ENCODE assay signal across 22 cellular contexts in genomic region chr18:61209802-61210201, GRCh38.
DNase-seq lines count a peak whose midpoint lies in the region; FAIRE-seq and TF ChIP-seq lines count a peak whose summit lies in the region.
"Had no signal": no experiment of that assay in that cellular context is flagged by ENCODE, and none has a peak within 500 bp of the region (broad histone marks: within the 10 kb centered on the region; RNA-seq: fewer than 3 reads in every experiment).

No MANE protein-coding gene starts in this region.

- H3K27ac ChIP-seq in tibial artery (no peak overlapping the region), OCI-LY7 (ENCODE audit: low read depth, low read length, poor library complexity, severe bottlenecking) (no peak overlapping the region)
- H3K27ac ChIP-seq: A549, C4-2B had no signal

- H2AFZ ChIP-seq in OCI-LY7 (ENCODE audit: low read length) = no peak overlapping the region

- H3K4me2 ChIP-seq in OCI-LY7 (ENCODE audit: low read length) = no peak overlapping the region
- H3K4me2 ChIP-seq: A549 had no signal

- TF ChIP-seq CTCF in D721Med (IDR thresholded peaks at IDR 0.05; ENCODE audit: insufficient read depth, missing control alignments) = no peak
- no peak for TF ChIP-seq CTCF in astrocyte of the cerebellum (IDR thresholded peaks at IDR 0.05; ENCODE audit: low read depth, low read length, missing control alignments)
- no peak for TF ChIP-seq CTCF in fibroblast of the aortic adventitia (IDR thresholded peaks at IDR 0.05; ENCODE audit: insufficient read depth, low read length)
- TF ChIP-seq CTCF in tibial artery (IDR thresholded peaks at IDR 0.05) = no peak
- no peak for TF ChIP-seq CTCF in OCI-LY7 (conservative IDR thresholded peaks at IDR 0.05; ENCODE audit: low read length)

- H3K4me1 ChIP-seq in tibial artery (peaks cover 0 to 27% (median 0%) of the 10 kb centered on the region in 4 donors), OCI-LY7 (ENCODE audit: insufficient read depth, low read length, poor library complexity, severe bottlenecking) (no peaks in the 10 kb centered on the region)
- H3K4me1 ChIP-seq: A549, Caco-2 had no signal

- in situ Hi-C loops in astrocyte of the cerebellum (cut with HindIII; ENCODE audit: low sequenced_read_pairs) = no loop called here

- no peaks in the 10 kb centered on the region for H3K79me2 ChIP-seq in OCI-LY7 (ENCODE audit: insufficient read depth, low read depth, low read length)

- CTCF ChIA-PET in OCI-LY7 (lab: Charles Lee; ENCODE audit: unreplicated experiment) = no interaction called here

- FAIRE-seq in D721Med (lab: Jason Lieb, UNC) = peak; percentile 96
- FAIRE-seq: A549, GM18507, H54 had no signal

- H4K20me1 ChIP-seq in OCI-LY7 (ENCODE audit: insufficient read depth, low read length) = no peaks in the 10 kb centered on the region

- intact Hi-C loops in tibial artery (cut with DNase I; ENCODE audit: low total_unique reads) (no loop called here), OCI-LY7 (cut with micrococcal nuclease; ENCODE audit: unreplicated experiment) (no loop called here)

- BruUV-seq in OCI-LY7 (replicated peaks; lab: Mats Ljungman, UMichigan) = no TSS peak

- no peaks in the 10 kb centered on the region for H3K9me3 ChIP-seq in tibial artery
- H3K9me3 ChIP-seq in OCI-LY7 (ENCODE audit: low read length) = no peaks in the 10 kb centered on the region
- H3K9me3 ChIP-seq: A549, Caco-2 had no signal

- POLR2A ChIA-PET in OCI-LY7 (lab: Charles Lee) = interaction anchor here (0.7 kb wide), 1 partner anchor 15 kb away, joined by 3 read pairs; no protein-coding TSS in a partner anchor

- H3K27me3 ChIP-seq in tibial artery (no peaks in the 10 kb centered on the region), H7 (ENCODE audit: control insufficient read depth, insufficient read depth, low read length) (no peaks in the 10 kb centered on the region)

- no peaks in the 10 kb centered on the region for H3K9me2 ChIP-seq in OCI-LY7 (ENCODE audit: insufficient read depth, low read length)

- H3K4me3 ChIP-seq in astrocyte of the cerebellum (ENCODE audit: low read depth, low read length) (no peak overlapping the region), fibroblast of the aortic adventitia (ENCODE audit: low read depth, low read length) (no peak overlapping the region), tibial artery (no peak overlapping the region), H7 (ENCODE audit: insufficient read depth, low read depth, low read length) (no peak overlapping the region), OCI-LY7 (ENCODE audit: low read depth, low read length, poor library complexity, severe bottlenecking) (no peak overlapping the region)
- H3K4me3 ChIP-seq: A549 had no signal

- H3K36me3 ChIP-seq in tibial artery (no peaks in the 10 kb centered on the region), H7 (replicated peaks; ENCODE audit: control insufficient read depth, insufficient read depth, low read length) (no peaks in the 10 kb centered on the region), OCI-LY7 (ENCODE audit: insufficient read depth, low read length) (no peaks in the 10 kb centered on the region)

- DNase-seq in D721Med (ENCODE audit: insufficient read length, low spot score) (no peak), astrocyte of the cerebellum (ENCODE audit: low read depth) (peak; percentile 34), fibroblast of the aortic adventitia (ENCODE audit: low read depth) (peak; percentile 1), tibial artery (peak; percentile 39 to 74), ureter (ENCODE audit: low spot score) (no peak), H7 (no peak), OCI-LY7 (ENCODE audit: low spot score) (no peak)
- DNase-seq: Caco-2; CD8-positive, alpha-beta T cell; DMS 273 treated with DMSO at 0.1 percent for 48 hours; DMS79 treated with DMSO at 0.1 percent for 48 hours; IMR-90; KG1; MM.1S; NCI-H2029; NCI-H446 treated with DMSO at 0.1 percent for 48 hours; NCI-H526; SHP77 treated with DMSO at 0.1 percent for 48 hours had no signal

Comparison
In these comparisons a context has a peak if more than half of its experiments do, and no peak if none do; other contexts are left out.
1. DNase-seq: peak in astrocyte of the cerebellum (single experiment), fibroblast of the aortic adventitia (single experiment) and tibial artery (2 of 2); none in D721Med (single experiment), ureter (single experiment), H7 (single experiment) and OCI-LY7 (single experiment).